ENCODE assay signal across 1 cellular context in genomic region chr7:87159538-87159937, GRCh38.
TF ChIP-seq lines count a peak whose summit lies in the region.

No MANE protein-coding gene starts in this region.

TF ChIP-seq in K562, 482 proteins besides CTCF, POLR2A, EP300 and RAD21:
- TF ChIP-seq NCOA2 (IDR thresholded peaks at IDR 0.05; ENCODE audit: partially characterized antibody in 2 of 2) (no peak), CCAR2 (IDR thresholded peaks at IDR 0.05; ENCODE audit: low read depth, low read length) (no peak), COPS2 (conservative IDR thresholded peaks at IDR 0.05) (no peak), HNRNPL (IDR thresholded peaks at IDR 0.05; ENCODE audit: low read depth, low read length) (no peak), ZMIZ1 (IDR thresholded peaks at IDR 0.05; ENCODE audit: low read depth in 2 of 2, low read length in 2 of 2) (no peak), POLR2AphosphoS2 (IDR thresholded peaks at IDR 0.05; ENCODE audit: low read length) (no peak), ZNF57 (CRISPR knock-in tag; IDR thresholded peaks at IDR 0.05) (no peak), FIP1L1 (IDR thresholded peaks at IDR 0.05; ENCODE audit: low read depth, low read length, poor library complexity, severe bottlenecking) (no peak), RBBP5 (IDR thresholded peaks at IDR 0.05; ENCODE audit: borderline replicate concordance, insufficient read depth, low read length, poor library complexity, severe bottlenecking) (no peak), GABPA (tag; conservative IDR thresholded peaks at IDR 0.05; ENCODE audit: low read depth) (no peak), RBM25 (IDR thresholded peaks at IDR 0.05; ENCODE audit: low read depth, low read length, severe bottlenecking) (no peak), AFF1 (IDR thresholded peaks at IDR 0.05; ENCODE audit: low read depth in 1 of 2, partially characterized antibody in 2 of 2) (no peak), EWSR1 (IDR thresholded peaks at IDR 0.05; ENCODE audit: borderline replicate concordance, low read depth, partially characterized antibody) (no peak), AFF4 (CRISPR knock-in tag; IDR thresholded peaks at IDR 0.05) (no peak), ETS1 (conservative IDR thresholded peaks at IDR 0.05; ENCODE audit: control insufficient read depth, low read depth, low read length) (no peak), ZBTB8A (IDR thresholded peaks at IDR 0.05; ENCODE audit: partially characterized antibody) (no peak)
